20 cellular contexts compared by ENCODE assay signal in the genomic region with DNA sequence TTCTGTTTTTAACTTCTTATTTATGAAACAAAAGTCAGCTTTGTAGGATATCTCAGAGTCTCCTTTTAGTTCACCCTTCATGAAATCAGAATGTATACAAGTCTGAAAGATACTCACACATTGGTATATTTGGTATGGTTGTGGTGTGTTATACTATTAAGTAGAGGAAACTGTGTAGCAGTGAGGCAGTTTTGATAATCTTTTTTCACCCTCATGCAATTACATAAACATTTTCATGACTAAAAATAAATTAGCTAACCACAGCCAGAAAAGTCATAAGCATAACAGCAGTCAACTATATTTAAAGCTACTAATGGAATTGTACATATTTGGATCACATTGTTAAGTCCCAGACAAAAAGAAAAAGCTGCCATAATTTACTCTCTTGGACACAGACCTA.
DNase-seq lines count a peak whose midpoint lies in the region; ATAC-seq and TF ChIP-seq lines count a peak whose summit lies in the region.
"Had no signal": no experiment of that assay in that cellular context is flagged by ENCODE, and none has a peak within 500 bp of the region (broad histone marks: within the 10 kb centered on the region; RNA-seq: fewer than 3 reads in every experiment).

No MANE protein-coding gene starts in this region.

- TF ChIP-seq CTCF in heart right ventricle (IDR thresholded peaks at IDR 0.05) (no peak), SK-N-SH (IDR thresholded peaks at IDR 0.05) (no peak), thoracic aorta (IDR thresholded peaks at IDR 0.05) (no peak)
- TF ChIP-seq CTCF in CD4-positive, alpha-beta T cell (IDR thresholded peaks at IDR 0.05): no peak

- H3K36me3 ChIP-seq in heart right ventricle (peaks cover 0 to 13% (median 0%) of the 10 kb centered on the region in 9 donors), SK-N-SH (replicated peaks in 1 of 2; ENCODE audit: control insufficient read depth in 1 of 2, insufficient read depth in 2 of 2, low read length in 1 of 2) (peaks cover 2 to 10% of the 10 kb centered on the region in 2 experiments), thoracic aorta (peaks cover 5% of the 10 kb centered on the region)

- H3K27me3 Mint-ChIP-seq in CD4-positive, alpha-beta T cell: no peaks in the 10 kb centered on the region
- H3K27me3 Mint-ChIP-seq: CD4-positive, CD25-positive, alpha-beta regulatory T cell had no signal

- no peak for DNase-seq in heart right ventricle
- no peak for DNase-seq in Right ventricle myocardium inferior (ENCODE audit: missing footprints)
- no peak for DNase-seq in SK-N-SH
- DNase-seq in inferior parietal cortex (ENCODE audit: extremely low spot score): peak; percentile 35
- DNase-seq in thoracic aorta (ENCODE audit: low spot score): no peak
- no peak for DNase-seq in effector CD8-positive, alpha-beta T cell (lab: John Stamatoyannopoulos, UW)
- DNase-seq in CD4-positive, alpha-beta T cell: no peak
- DNase-seq in germinal center (ENCODE audit: low spot score): no peak
- DNase-seq: 8988T, Caco-2, DMS153, EL, HCEC 1CT, NCI-H1105 treated with DMSO at 0.1 percent for 48 hours, NCI-H1694, NCI-H2081 treated with DMSO at 0.1 percent for 48 hours, NCI-H510A, NCI-H748 treated with DMSO at 0.1 percent for 48 hours had no signal

- H3K27me3 ChIP-seq in heart right ventricle (no peaks in the 10 kb centered on the region), SK-N-SH (ENCODE audit: insufficient read depth) (no peaks in the 10 kb centered on the region), thoracic aorta (replicated peaks; ENCODE audit: insufficient read depth) (no peaks in the 10 kb centered on the region)
- no peaks in the 10 kb centered on the region for H3K27me3 ChIP-seq in CD4-positive, alpha-beta T cell (ENCODE audit: control insufficient read depth, insufficient read depth, low read length)

- no peak overlapping the region for H3K4me3 Mint-ChIP-seq in CD4-positive, alpha-beta T cell
- H3K4me3 Mint-ChIP-seq: GM23338 had no signal

- peak overlapping the region in 6 of 10 donors; percentile 25 to 64 (median 46) for H3K27ac ChIP-seq in heart right ventricle
- H3K27ac ChIP-seq in SK-N-SH (ENCODE audit: low read depth in 2 of 2, low read length in 1 of 2): peak overlapping the region; percentile 52 to 61; a peak in 2 of 4 replicates
- H3K27ac ChIP-seq in thoracic aorta: peak overlapping the region; percentile 34 to 49
- no peak overlapping the region for H3K27ac ChIP-seq in CD4-positive, alpha-beta T cell (ENCODE audit: low read depth, low read length)

- no peaks in the 10 kb centered on the region for H3K9me3 ChIP-seq in heart right ventricle
- H3K9me3 ChIP-seq in SK-N-SH: no peaks in the 10 kb centered on the region
- no peaks in the 10 kb centered on the region for H3K9me3 ChIP-seq in thoracic aorta
- H3K9me3 ChIP-seq in CD4-positive, alpha-beta T cell (ENCODE audit: control insufficient read depth, low read length): no peaks in the 10 kb centered on the region
- H3K9me3 ChIP-seq: Caco-2 had no signal

- no peak for TF ChIP-seq RAD21 in SK-N-SH (IDR thresholded peaks at IDR 0.05; ENCODE audit: low read length)

- no peaks in the 10 kb centered on the region for H3K9me2 ChIP-seq in SK-N-SH

- no peak overlapping the region for H3K4me2 ChIP-seq in SK-N-SH
- H3K4me2 ChIP-seq: GM23338 had no signal

- no peaks in the 10 kb centered on the region for H3K79me2 ChIP-seq in SK-N-SH (ENCODE audit: insufficient read depth)

- H3K4me1 ChIP-seq in heart right ventricle: peaks cover 0 to 25% (median 19%) of the 10 kb centered on the region in 9 donors
- peaks cover 0 to 3% of the 10 kb centered on the region in 2 experiments; a peak in 1 of 4 replicates for H3K4me1 ChIP-seq in SK-N-SH (ENCODE audit: control insufficient read depth in 1 of 2, insufficient read depth in 2 of 2, low read depth in 1 of 2, low read length in 1 of 2)
- peaks cover 11 to 34% of the 10 kb centered on the region in 2 donors for H3K4me1 ChIP-seq in thoracic aorta (ENCODE audit: control insufficient read depth in 1 of 2, low read depth in 2 of 2)
- H3K4me1 ChIP-seq: Caco-2 had no signal

- H2AFZ ChIP-seq in SK-N-SH (ENCODE audit: low read depth): no peak overlapping the region
- H2AFZ ChIP-seq: GM23338 had no signal

- POLR2A ChIA-PET in SK-N-SH (lab: Yijun Ruan, JAX): no interaction called here
- POLR2A ChIA-PET in CD4-positive, alpha-beta T cell (lab: Charles Lee): interaction anchor here (0.6 kb wide), 1 partner anchor 543 kb away, joined by 3 read pairs; no protein-coding TSS in a partner anchor

- intact Hi-C loops in heart right ventricle (cut with DNase I): loop anchor here in 1 of 10 donors (5.0 kb wide), 1 partner anchor 51 kb away; no protein-coding TSS in a partner anchor
- intact Hi-C loops in Right ventricle myocardium inferior (cut with DNase I): no loop called here
- intact Hi-C loops in CD4-positive, alpha-beta T cell (cut with DNase I, micrococcal nuclease): no loop called here

- no peak overlapping the region for H3K27ac Mint-ChIP-seq in CD4-positive, alpha-beta T cell
- H3K27ac Mint-ChIP-seq: GM23338 had no signal

- H3K4me3 ChIP-seq in heart right ventricle (no peak overlapping the region), SK-N-SH (ENCODE audit: low read depth in 2 of 2, low read length in 1 of 2) (no peak overlapping the region), thoracic aorta (no peak overlapping the region)
- H3K4me3 ChIP-seq: GM23338 had no signal

- H3K36me3 Mint-ChIP-seq in CD4-positive, alpha-beta T cell (ENCODE audit: low read depth): peaks cover 29% of the 10 kb centered on the region

- H3K4me1 Mint-ChIP-seq in CD4-positive, alpha-beta T cell (ENCODE audit: low read depth): no peaks in the 10 kb centered on the region

- H3F3A ChIP-seq in SK-N-SH (replicated peaks; ENCODE audit: insufficient read depth): no peaks in the 10 kb centered on the region

- no peaks in the 10 kb centered on the region for H3K9me3 Mint-ChIP-seq in CD4-positive, alpha-beta T cell
- H3K9me3 Mint-ChIP-seq: CD4-positive, CD25-positive, alpha-beta regulatory T cell; GM23338 had no signal

- H3K9ac ChIP-seq in SK-N-SH: no peak overlapping the region

- no peaks in the 10 kb centered on the region for H4K20me1 ChIP-seq in SK-N-SH (ENCODE audit: insufficient read depth)

- CTCF ChIA-PET in SK-N-SH (lab: Yijun Ruan, JAX): interaction anchor here (0.7 to 1.3 kb wide), 2 partner anchors 75 to 251 kb away, joined by 3 to 5 read pairs; no protein-coding TSS in a partner anchor
- CTCF ChIA-PET in CD4-positive, alpha-beta T cell (lab: Charles Lee): no interaction called here

- TF ChIP-seq EP300 in SK-N-SH (IDR thresholded peaks at IDR 0.05; ENCODE audit: borderline replicate concordance in 1 of 2, low read depth in 1 of 2, low read length in 1 of 2): no peak

- peak in 3 of 8 donors; percentile 57 to 87 (median 59) for ATAC-seq in heart right ventricle
- no peak for ATAC-seq in Right ventricle myocardium inferior
- ATAC-seq in thoracic aorta (ENCODE audit: insufficient number of reproducible peaks, low FRiP score, low read depth): no peak
- no peak for ATAC-seq in CD4-positive, alpha-beta T cell (ENCODE audit: poor library complexity)
- ATAC-seq: GM23338 had no signal

TF ChIP-seq in SK-N-SH, 30 proteins besides CTCF, POLR2A, EP300 and RAD21 (continues in another document):
- TF ChIP-seq, protein P1, sequence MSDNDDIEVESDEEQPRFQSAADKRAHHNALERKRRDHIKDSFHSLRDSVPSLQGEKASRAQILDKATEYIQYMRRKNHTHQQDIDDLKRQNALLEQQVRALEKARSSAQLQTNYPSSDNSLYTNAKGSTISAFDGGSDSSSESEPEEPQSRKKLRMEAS (IDR thresholded peaks at IDR 0.05; ENCODE audit: low read depth): no peak
- TF ChIP-seq YY1 (IDR thresholded peaks at IDR 0.05; ENCODE audit: low read depth) (no peak), FOSL2 (IDR thresholded peaks at IDR 0.05; ENCODE audit: borderline replicate concordance, low read depth) (no peak), POLR2AphosphoS5 (IDR thresholded peaks at IDR 0.05; ENCODE audit: low read depth, low read length) (no peak), NRF1 (IDR thresholded peaks at IDR 0.05; ENCODE audit: low read depth, low read length) (no peak), CHD2 (IDR thresholded peaks at IDR 0.05; ENCODE audit: low read length, partially characterized antibody) (no peak), TCF12 (IDR thresholded peaks at IDR 0.05) (no peak), RXRA (IDR thresholded peaks at IDR 0.05; ENCODE audit: borderline replicate concordance, low read depth) (no peak), TAF1 (IDR thresholded peaks at IDR 0.05; ENCODE audit: borderline replicate concordance, low read depth, low read length) (no peak)
- TF ChIP-seq, protein P2, sequence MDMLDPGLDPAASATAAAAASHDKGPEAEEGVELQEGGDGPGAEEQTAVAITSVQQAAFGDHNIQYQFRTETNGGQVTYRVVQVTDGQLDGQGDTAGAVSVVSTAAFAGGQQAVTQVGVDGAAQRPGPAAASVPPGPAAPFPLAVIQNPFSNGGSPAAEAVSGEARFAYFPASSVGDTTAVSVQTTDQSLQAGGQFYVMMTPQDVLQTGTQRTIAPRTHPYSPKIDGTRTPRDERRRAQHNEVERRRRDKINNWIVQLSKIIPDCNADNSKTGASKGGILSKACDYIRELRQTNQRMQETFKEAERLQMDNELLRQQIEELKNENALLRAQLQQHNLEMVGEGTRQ (IDR thresholded peaks at IDR 0.05; ENCODE audit: borderline replicate concordance, low read depth, low read length): no peak
- TF ChIP-seq, protein P3, sequence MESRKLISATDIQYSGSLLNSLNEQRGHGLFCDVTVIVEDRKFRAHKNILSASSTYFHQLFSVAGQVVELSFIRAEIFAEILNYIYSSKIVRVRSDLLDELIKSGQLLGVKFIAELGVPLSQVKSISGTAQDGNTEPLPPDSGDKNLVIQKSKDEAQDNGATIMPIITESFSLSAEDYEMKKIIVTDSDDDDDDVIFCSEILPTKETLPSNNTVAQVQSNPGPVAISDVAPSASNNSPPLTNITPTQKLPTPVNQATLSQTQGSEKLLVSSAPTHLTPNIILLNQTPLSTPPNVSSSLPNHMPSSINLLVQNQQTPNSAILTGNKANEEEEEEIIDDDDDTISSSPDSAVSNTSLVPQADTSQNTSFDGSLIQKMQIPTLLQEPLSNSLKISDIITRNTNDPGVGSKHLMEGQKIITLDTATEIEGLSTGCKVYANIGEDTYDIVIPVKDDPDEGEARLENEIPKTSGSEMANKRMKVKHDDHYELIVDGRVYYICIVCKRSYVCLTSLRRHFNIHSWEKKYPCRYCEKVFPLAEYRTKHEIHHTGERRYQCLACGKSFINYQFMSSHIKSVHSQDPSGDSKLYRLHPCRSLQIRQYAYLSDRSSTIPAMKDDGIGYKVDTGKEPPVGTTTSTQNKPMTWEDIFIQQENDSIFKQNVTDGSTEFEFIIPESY (IDR thresholded peaks at IDR 0.05; ENCODE audit: borderline replicate concordance, low read depth): no peak
